1 cellular context compared by ENCODE assay signal in genomic region chr15:50883903-50884302, GRCh38.
TF ChIP-seq lines count a peak whose summit lies in the region.

No MANE protein-coding gene starts in this region.

TF ChIP-seq in K562, 482 proteins besides CTCF, POLR2A, EP300 and RAD21 (continued from another document):
- TF ChIP-seq ZBTB26 (CRISPR knock-in tag; IDR thresholded peaks at IDR 0.05) (no peak), FOSL1 (tag; conservative IDR thresholded peaks at IDR 0.05) (peak; percentile 50), CXXC5 (CRISPR knock-in tag; IDR thresholded peaks at IDR 0.05) (no peak), DEAF1 (CRISPR knock-in tag; IDR thresholded peaks at IDR 0.05) (no peak), UBTF (IDR thresholded peaks at IDR 0.05; ENCODE audit: borderline replicate concordance in 1 of 2, low read depth in 2 of 2, low read length in 2 of 2) (no peak), JUN (IDR thresholded peaks at IDR 0.05; ENCODE audit: borderline replicate concordance, low read depth, low read length) (peak; percentile 30; the same call in 1 of the 2 replicates), JUN (CRISPR knock-in tag; IDR thresholded peaks at IDR 0.05; ENCODE audit: borderline replicate concordance) (no peak), ARID3A (IDR thresholded peaks at IDR 0.05; ENCODE audit: borderline replicate concordance, low read depth, low read length) (no peak), SETDB1 (IDR thresholded peaks at IDR 0.05; ENCODE audit: low read length) (no peak), TEAD2 (tag; IDR thresholded peaks at IDR 0.05) (no peak), HES1 (IDR thresholded peaks at IDR 0.05; ENCODE audit: low read depth) (no peak), TAL1 (IDR thresholded peaks at IDR 0.05) (no peak), SMARCE1 (IDR thresholded peaks at IDR 0.05) (no peak), GATAD2A (IDR thresholded peaks at IDR 0.05) (no peak), NRF1 (conservative IDR thresholded peaks at IDR 0.05 in 1 of 2, IDR thresholded peaks at IDR 0.05 in 1 of 2) (peak; percentile 84 to 88), GTF2F1 (IDR thresholded peaks at IDR 0.05; ENCODE audit: low read depth, low read length) (no peak), MED1 (CRISPR knock-in tag; IDR thresholded peaks at IDR 0.05; ENCODE audit: borderline replicate concordance) (no peak), ZNF184 (CRISPR knock-in tag; IDR thresholded peaks at IDR 0.05) (peak; percentile 66; the same call in 1 of the 2 replicates), SRSF3 (IDR thresholded peaks at IDR 0.05; ENCODE audit: insufficient read depth, low read length) (no peak), ZNF584 (CRISPR knock-in tag; IDR thresholded peaks at IDR 0.05; ENCODE audit: low read depth) (peak; percentile 35; the same call in 1 of the 2 replicates), ERF (CRISPR knock-in tag; IDR thresholded peaks at IDR 0.05) (no peak), ATF3 (IDR thresholded peaks at IDR 0.05) (peak; percentile 73), ATF3 (CRISPR knock-in tag; conservative IDR thresholded peaks at IDR 0.05) (no peak), BRCA1 (IDR thresholded peaks at IDR 0.05) (no peak), BRCA1 (CRISPR knock-in tag; IDR thresholded peaks at IDR 0.05) (no peak), ZFP1 (CRISPR knock-in tag; IDR thresholded peaks at IDR 0.05) (no peak), U2AF2 (optimal IDR thresholded peaks at IDR 0.05; ENCODE audit: low read depth, low read length) (no peak), TRIM28 (IDR thresholded peaks at IDR 0.05) (no peak), SMARCA5 (IDR thresholded peaks at IDR 0.05) (no peak), CEBPG (CRISPR knock-in tag; IDR thresholded peaks at IDR 0.05) (no peak), CEBPG (tag; conservative IDR thresholded peaks at IDR 0.05 in 1 of 2, IDR thresholded peaks at IDR 0.05 in 1 of 2) (no peak), E2F3 (CRISPR knock-in tag; IDR thresholded peaks at IDR 0.05) (no peak), CTCFL (IDR thresholded peaks at IDR 0.05; ENCODE audit: borderline replicate concordance, insufficient read depth, low read depth, low read length, poor library complexity, severe bottlenecking) (no peak), HMGXB4 (CRISPR knock-in tag; IDR thresholded peaks at IDR 0.05) (no peak), ZNF589 (CRISPR knock-in tag; IDR thresholded peaks at IDR 0.05; ENCODE audit: low read depth) (no peak), HINFP (tag; conservative IDR thresholded peaks at IDR 0.05; ENCODE audit: low read depth) (no peak), EGR1 (conservative IDR thresholded peaks at IDR 0.05) (no peak)
